ENCODE assay signal across 27 cellular contexts in genomic region chr12:124093297-124093696, GRCh38.
"Had no signal": no experiment of that assay in that cellular context is flagged by ENCODE, and none has a peak within 500 bp of the region (broad histone marks: within the 10 kb centered on the region; RNA-seq: fewer than 3 reads in every experiment).

No MANE protein-coding gene starts in this region.

- ATAC-seq: activated CD4-positive, CD25-positive, alpha-beta regulatory T cell treated with anti-CD3 and anti-CD28 coated beads, Interleukin-2, amount 50 U/mL, for 24 hours; activated naive CD8-positive, alpha-beta T cell treated with anti-CD3 and anti-CD28 coated beads, Interleukin-2, amount 50 U/mL, for 24 hours; WTC11 had no signal

- H3K27ac ChIP-seq: brain microvascular endothelial cell, cardiac muscle cell, Peyer's patch, SJSA1 had no signal

- FAIRE-seq: TTC549 had no signal

- H3K36me3 ChIP-seq: brain microvascular endothelial cell, cardiac muscle cell, MG63, Peyer's patch, SJSA1 had no signal

- H3K9me3 ChIP-seq: MG63, Peyer's patch, SJSA1, SK-N-SH had no signal

- H3K4me1 ChIP-seq: Peyer's patch, SJSA1 had no signal

- H3K9me2 ChIP-seq: SK-N-SH had no signal

- DNase-seq: activated CD4-positive, alpha-beta memory T cell treated with anti-CD3 and anti-CD28 coated beads for 36 hours; activated CD4-positive, alpha-beta T cell treated with anti-CD3 and anti-CD28 coated beads for 4 hours; activated CD4-positive, alpha-beta T cell treated with anti-CD3 and anti-CD28 coated beads, Interleukin-2, amount 50 U/mL, for 1 hour; activated CD8-positive, alpha-beta memory T cell treated with anti-CD3 and anti-CD28 coated beads, Interleukin-2, amount 50 U/mL, for 4 hours; activated effector memory CD4-positive, alpha-beta T cell treated with Interleukin-2 at 50 U/mL for 16 hours; activated naive CD4-positive, alpha-beta T cell treated with anti-CD3 and anti-CD28 coated beads, Interleukin-2, amount 10 ng/mL, durations not matched to agents 7 days and 5 days; activated naive CD8-positive, alpha-beta T cell treated with anti-CD3 and anti-CD28 coated beads, Interleukin-2, amount 50 U/mL, for 24 hours; activated T-cell treated with anti-CD3 and anti-CD28 coated beads, Interleukin-2, amount 50 U/mL, for 48 hours; anterior cingulate cortex; brain microvascular endothelial cell; Kasumi-1; MG63; NCI-H1092; NCI-H1436 treated with DMSO at 0.1 percent for 48 hours; NCI-H1694 treated with DMSO at 0.1 percent for 48 hours; NCI-H2029; NCI-H345; NCI-H524 treated with DMSO at 0.1 percent for 48 hours; Peyer's patch; RPMI8226; SHP77 treated with DMSO at 0.1 percent for 48 hours; SK-N-SH had no signal

- H3K27me3 ChIP-seq: cardiac muscle cell, MG63, Peyer's patch had no signal

- H3K9ac ChIP-seq: SK-N-SH had no signal

- H3K4me3 ChIP-seq: cardiac muscle cell, MG63, Peyer's patch, SJSA1 had no signal

- H3K4me2 ChIP-seq: SK-N-SH had no signal
